In the genomic region with DNA sequence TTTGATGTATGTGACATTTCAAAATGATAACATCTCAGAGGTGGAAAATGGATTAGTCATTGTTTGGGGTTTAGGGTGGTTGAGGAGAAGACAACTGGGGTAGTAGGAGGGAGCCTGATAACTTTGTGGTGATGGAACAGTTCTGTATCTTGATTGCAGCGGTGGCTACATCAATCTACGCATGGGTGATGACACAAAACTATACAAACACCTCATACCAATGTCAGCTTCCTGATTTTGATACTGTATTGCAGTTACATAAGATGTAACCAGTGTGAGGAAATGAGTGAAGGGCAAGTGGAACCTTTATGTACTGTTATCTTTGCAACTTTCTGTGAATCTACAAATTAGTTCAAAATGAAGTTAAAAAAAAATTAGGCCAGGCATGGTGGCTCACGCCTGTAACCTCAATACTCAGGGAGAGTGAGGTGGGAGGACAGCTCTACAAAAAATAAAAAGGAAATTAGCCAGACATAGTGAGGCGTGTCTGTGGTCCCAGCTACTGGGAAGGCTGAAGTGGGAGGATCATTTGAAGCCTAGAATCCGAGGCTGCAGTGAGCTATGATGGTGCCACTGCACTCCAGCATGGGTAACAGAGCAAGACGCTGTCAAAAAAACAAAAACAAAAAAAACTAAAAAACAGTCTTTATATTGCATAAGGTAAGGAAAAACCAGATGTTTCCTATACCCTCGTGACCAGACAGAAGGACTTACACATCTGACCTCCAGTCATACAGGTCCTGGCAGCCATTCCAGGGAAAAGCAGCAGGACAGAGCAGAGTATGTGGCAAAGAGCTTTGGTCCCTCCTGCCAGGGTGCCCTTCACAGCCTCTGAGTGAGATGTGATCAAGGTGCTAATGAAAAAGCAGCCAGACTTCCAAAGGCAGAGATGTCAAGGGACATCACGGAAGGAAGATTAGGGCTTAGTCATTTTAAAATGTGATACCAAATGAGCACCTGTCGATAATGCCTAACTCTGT, we compare ENCODE assay signal across 11 cellular contexts. TPM values are rescaled to one million over a fixed set of nuclear protein-coding genes. Genes with fewer than 3 reads are reported as not detected.
A peak's percentile ranks its signal among the peaks of the same experiment; 100 is the strongest.
DNase-seq lines count a peak whose midpoint lies in the region; ATAC-seq and TF ChIP-seq lines count a peak whose summit lies in the region.
"Had no signal": no experiment of that assay in that cellular context is flagged by ENCODE, and none has a peak within 500 bp of the region (broad histone marks: within the 10 kb centered on the region; RNA-seq: fewer than 3 reads in every experiment).

No MANE protein-coding gene starts in this region.

- H3K36me3 Mint-ChIP-seq in activated CD8-positive, alpha-beta T cell treated with anti-CD3 and anti-CD28 coated beads for 36 hours (ENCODE audit: low read depth) = no peaks in the 10 kb centered on the region
- H3K36me3 Mint-ChIP-seq in immature natural killer cell (peaks cover 0 to 6% (median 0%) of the 10 kb centered on the region in 3 donors), H9 (ENCODE audit: insufficient read depth in 1 of 3, low read depth in 3 of 3) (peaks cover 11 to 16% (median 14%) of the 10 kb centered on the region in 3 experiments)

- peak overlapping the region; percentile 65 for H3K27ac Mint-ChIP-seq in activated CD8-positive, alpha-beta T cell treated with anti-CD3 and anti-CD28 coated beads for 36 hours
- H3K27ac Mint-ChIP-seq in immature natural killer cell (peak overlapping the region; percentile 89 to 96 (median 94)), H9 (no peak overlapping the region)

- ATAC-seq in HG03175 (IDR thresholded peaks at IDR 0.05; ENCODE audit: unreplicated experiment) (peak; percentile 46), HG03045 (IDR thresholded peaks at IDR 0.05; ENCODE audit: unreplicated experiment) (no peak), HG03439 (IDR thresholded peaks at IDR 0.05; ENCODE audit: unreplicated experiment) (no peak)
- peak; percentile 98 for ATAC-seq in activated CD8-positive, alpha-beta T cell treated with anti-CD3 and anti-CD28 coated beads for 36 hours

- no peak overlapping the region for H3K14ac ChIP-seq in H9 (ENCODE audit: insufficient read depth, low read length)

- no peak overlapping the region for H3K4ac ChIP-seq in H9 (ENCODE audit: low read depth, low read length)

- H3K9me3 ChIP-seq in SJCRH30 (replicated peaks) (no peaks in the 10 kb centered on the region), H9 (ENCODE audit: control insufficient read depth, low read depth, low read length) (no peaks in the 10 kb centered on the region)

- H2BK5ac ChIP-seq in H9 (ENCODE audit: insufficient read length, low read length) = no peak overlapping the region

- no peak overlapping the region for H3T11ph ChIP-seq in H9 (ENCODE audit: low read length)

- no peaks in the 10 kb centered on the region for H3K23me2 ChIP-seq in H9 (ENCODE audit: insufficient read length, low read depth, low read length, poor library complexity, severe bottlenecking)

- H4K5ac ChIP-seq in H9 (ENCODE audit: insufficient read length, low read depth, low read length) = no peak overlapping the region

- H2BK20ac ChIP-seq in H9 (ENCODE audit: low read depth, low read length, poor library complexity, severe bottlenecking) = no peak overlapping the region

- H3K27me3 ChIP-seq in SJCRH30 (no peaks in the 10 kb centered on the region), H9 (ENCODE audit: insufficient read depth, low read length) (no peaks in the 10 kb centered on the region)

- H3K27me3 Mint-ChIP-seq in activated CD8-positive, alpha-beta T cell treated with anti-CD3 and anti-CD28 coated beads for 36 hours = peaks cover 5% of the 10 kb centered on the region
- H3K27me3 Mint-ChIP-seq in immature natural killer cell (ENCODE audit: low read depth in 3 of 3) = peaks cover 0 to 7% (median 6%) of the 10 kb centered on the region in 3 donors
- no peaks in the 10 kb centered on the region for H3K27me3 Mint-ChIP-seq in H9 (ENCODE audit: low read depth)

- H3K27ac ChIP-seq in SJCRH30 (no peak overlapping the region), H9 (ENCODE audit: insufficient read length, low read depth, low read length) (no peak overlapping the region)
- H3K27ac ChIP-seq: epithelial cell of prostate had no signal

- H2AK5ac ChIP-seq in H9 (ENCODE audit: insufficient read length, low read length) = no peak overlapping the region

- peaks cover 7% of the 10 kb centered on the region; the same call in 1 of the 2 replicates for H3K4me1 ChIP-seq in SJCRH30
- no peaks in the 10 kb centered on the region for H3K4me1 ChIP-seq in H9 (ENCODE audit: insufficient read depth, low read length)

- no peaks in the 10 kb centered on the region for H3K9me3 Mint-ChIP-seq in activated CD8-positive, alpha-beta T cell treated with anti-CD3 and anti-CD28 coated beads for 36 hours
- H3K9me3 Mint-ChIP-seq in immature natural killer cell = no peaks in the 10 kb centered on the region
- peaks cover 15 to 17% of the 10 kb centered on the region in 2 experiments for H3K9me3 Mint-ChIP-seq in H9

- H3K79me2 ChIP-seq in H9 (ENCODE audit: insufficient read depth, low read length) = 0 out of 2 replicates have a peak, but pooled peaks cover 2% of the 10 kb centered on the region

- intact Hi-C loops in activated CD8-positive, alpha-beta T cell treated with anti-CD3 and anti-CD28 coated beads for 36 hours (cut with micrococcal nuclease) = loop anchor here (1.0 kb wide), 1 partner anchor 36 kb away; no protein-coding TSS in a partner anchor

- no peaks in the 10 kb centered on the region for H3K36me3 ChIP-seq in SJCRH30

- H2BK120ac ChIP-seq in H9 (ENCODE audit: low read depth, low read length, poor library complexity, severe bottlenecking) = no peak overlapping the region

- H2BK12ac ChIP-seq in H9 (ENCODE audit: insufficient read length, low read depth, low read length) = no peak overlapping the region

- H4K8ac ChIP-seq in H9 (replicated peaks; ENCODE audit: insufficient read length, low read depth, low read length) = no peak overlapping the region

- H3K18ac ChIP-seq in H9 (ENCODE audit: insufficient read length, low read depth, low read length) = no peak overlapping the region

- no peak overlapping the region for H3K4me3 ChIP-seq in SJCRH30

- no peak overlapping the region for H2AFZ ChIP-seq in H9 (ENCODE audit: low read length)

- H4K20me1 ChIP-seq in H9 (ENCODE audit: control insufficient read depth, insufficient read depth, insufficient read length) = no peaks in the 10 kb centered on the region

- CTCF ChIA-PET in activated CD8-positive, alpha-beta T cell treated with anti-CD3 and anti-CD28 coated beads for 36 hours (lab: Charles Lee) = interaction anchor here (1.1 kb wide), 1 partner anchor 33 kb away, joined by 3 read pairs; no protein-coding TSS in a partner anchor

- peaks cover 17% of the 10 kb centered on the region for H3K4me1 Mint-ChIP-seq in activated CD8-positive, alpha-beta T cell treated with anti-CD3 and anti-CD28 coated beads for 36 hours (ENCODE audit: low read depth)
- H3K4me1 Mint-ChIP-seq in immature natural killer cell = peaks cover 33 to 62% of the 10 kb centered on the region in 2 donors
- 0 out of 4 replicates have a peak, but pooled peaks cover 0 to 2% of the 10 kb centered on the region in 2 experiments for H3K4me1 Mint-ChIP-seq in H9

- TF ChIP-seq CTCF in activated CD8-positive, alpha-beta T cell treated with anti-CD3 and anti-CD28 coated beads for 36 hours (IDR thresholded peaks at IDR 0.05) = no peak
- TF ChIP-seq CTCF in H9 (conservative IDR thresholded peaks at IDR 0.05) = no peak

- H3K9ac ChIP-seq in H9 (ENCODE audit: extremely low read depth, insufficient read length, low read length) = no peak overlapping the region

- H2BK15ac ChIP-seq in H9 (ENCODE audit: low read depth, low read length) = no peak overlapping the region

- H3K79me1 ChIP-seq in H9 (ENCODE audit: insufficient read depth, low read depth, low read length, poor library complexity, severe bottlenecking) = no peaks in the 10 kb centered on the region

- no CpG with 5 or more reads among the region's 9 CpGs for WGBS in H9 (ENCODE audit: extremely low coverage, insufficient read length, low lambda C conversion rate)

- no peak overlapping the region for H3K4me2 ChIP-seq in H9 (ENCODE audit: insufficient read depth, insufficient read length, low read length)

- H4K91ac ChIP-seq in H9 (ENCODE audit: insufficient read length, low read depth, low read length) = no peak overlapping the region

- H3K56ac ChIP-seq in H9 (ENCODE audit: insufficient read length, low read depth, low read length) = no peak overlapping the region

- POLR2A ChIA-PET in activated CD8-positive, alpha-beta T cell treated with anti-CD3 and anti-CD28 coated beads for 36 hours (lab: Charles Lee) = interaction anchor here (0.9 to 1.3 kb wide), 3 partner anchors 10 to 103 kb away, joined by 3 read pairs; no protein-coding TSS in a partner anchor

- no peak overlapping the region for H3K4me3 Mint-ChIP-seq in activated CD8-positive, alpha-beta T cell treated with anti-CD3 and anti-CD28 coated beads for 36 hours
- peak overlapping the region; percentile 47 to 72 (median 61) for H3K4me3 Mint-ChIP-seq in immature natural killer cell
- no peak overlapping the region for H3K4me3 Mint-ChIP-seq in H9

- DNase-seq in A172 (ENCODE audit: low spot score) = peak; percentile 56
- DNase-seq in activated CD8-positive, alpha-beta T cell treated with anti-CD3 and anti-CD28 coated beads for 36 hours = peak; percentile 65
- peak; percentile 65 to 74 (median 74) for DNase-seq in immature natural killer cell
- DNase-seq in SJCRH30 = no peak
- no peak for DNase-seq in H9
- DNase-seq: substantia nigra, T1000 had no signal

- no peak overlapping the region for H3K23ac ChIP-seq in H9 (ENCODE audit: insufficient read length, low read depth, low read length)

RNA-seq across cellular contexts. Expression of gene CYTH3, which starts 50.8 kb away (rescaled TPM):
- total RNA-seq in A172 (2014; rRNA removed; shearing (Covaris generic)) = 34.8 and 50.7 TPM in 2 replicates
- total RNA-seq in activated CD8-positive, alpha-beta T cell treated with anti-CD3 and anti-CD28 coated beads for 36 hours = 1 to 10 TPM in 1 of 2 experiments, under 1 TPM in 1; 0.92 to 2.3 TPM
- polyA plus RNA-seq in immature natural killer cell = 10 to 100 TPM in 1 of 3 donors, 1 to 10 TPM in 2; 1.2 to 19.3 (median 5.8) TPM
- total RNA-seq in SJCRH30 (2014; rRNA removed; shearing (Covaris generic)) = 17.2 and 19.2 TPM in 2 replicates
- 9.6 and 12.3 TPM in 2 replicates for total RNA-seq in H9 (2021)

Comparison
In these comparisons a context has a peak if more than half of its experiments do, and no peak if none do; other contexts are left out.
1. DNase-seq: peak in A172 (single experiment), activated CD8-positive, alpha-beta T cell treated with anti-CD3 and anti-CD28 coated beads for 36 hours (single experiment) and immature natural killer cell (3 of 3); none in SJCRH30 (0 of 2) and H9 (single experiment).
2. ATAC-seq: peak in HG03175 (single experiment) and activated CD8-positive, alpha-beta T cell treated with anti-CD3 and anti-CD28 coated beads for 36 hours (single experiment); none in HG03045 (single experiment) and HG03439 (single experiment).
3. H3K27ac Mint-ChIP-seq: peak in activated CD8-positive, alpha-beta T cell treated with anti-CD3 and anti-CD28 coated beads for 36 hours (single experiment) and immature natural killer cell (6 of 6); none in H9 (0 of 3).
4. H3K4me3 Mint-ChIP-seq: peak in immature natural killer cell (5 of 5); none in activated CD8-positive, alpha-beta T cell treated with anti-CD3 and anti-CD28 coated beads for 36 hours (single experiment) and H9 (0 of 2).